In the genomic region with DNA sequence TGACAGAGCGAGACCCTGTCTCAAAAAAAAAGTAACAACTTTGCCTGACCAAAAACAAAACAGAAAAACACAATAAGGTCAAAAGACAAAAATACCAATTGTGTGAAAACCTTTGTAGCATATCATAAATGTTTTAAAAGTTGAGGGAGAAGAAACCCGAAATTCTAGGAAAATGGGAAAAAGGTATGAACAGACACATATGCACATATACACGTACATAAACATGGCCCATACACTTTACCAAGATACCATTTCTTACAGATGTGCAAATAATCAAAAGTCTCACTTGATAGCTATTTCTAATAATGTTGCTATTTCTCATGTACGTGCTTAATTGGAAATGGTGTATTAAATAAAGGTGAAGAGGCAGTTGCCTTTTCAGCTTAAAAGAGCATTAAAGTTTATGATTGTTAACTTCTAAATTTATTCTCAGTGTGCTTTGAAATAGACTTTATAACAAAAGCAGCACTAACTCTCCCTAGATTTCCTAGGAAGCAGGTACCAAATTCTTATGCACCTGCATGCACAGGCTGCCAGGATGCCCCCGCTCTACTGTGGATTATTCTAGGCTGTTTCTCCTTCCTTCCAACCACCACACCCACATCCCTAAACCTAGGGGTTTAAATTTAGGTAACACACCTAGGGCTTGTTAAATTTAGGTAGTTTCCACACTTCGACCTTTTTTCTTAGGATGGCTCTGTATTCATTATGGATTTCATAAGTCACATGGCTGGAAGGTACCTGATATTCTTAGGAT, we compare ENCODE assay signal across 23 cellular contexts.
"Had no signal": no experiment of that assay in that cellular context is flagged by ENCODE, and none has a peak within 500 bp of the region (broad histone marks: within the 10 kb centered on the region; RNA-seq: fewer than 3 reads in every experiment).

No MANE protein-coding gene starts in this region.

- H3K27ac Mint-ChIP-seq: activated CD4-positive, alpha-beta T cell treated with anti-CD3 and anti-CD28 coated beads, Interleukin-2, amount 10 ng/mL, durations not matched to agents 24 days and 14 days; activated T-helper 1 cell treated with anti-CD3 and anti-CD28 coated beads, Interleukin-12 subunit alpha, Interleukin-12 subunit beta, Interleukin-2, Interleukin-4 antibody, amounts not matched to agents 30 ng/mL and 10 ng/mL and 1 ng/mL, durations not matched to agents 14 hours and 24 hours and 36 hours; T-helper 1 cell treated with Interleukin-12 subunit alpha and Interleukin-12 subunit beta and Interleukin-4 antibody, amounts not matched to agents 30 μg/mL and 1 μg/mL, for 36 hours had no signal

- DNase-seq: activated B cell treated with CpG ODN at 0.5 μM for 24 hours; activated CD4-positive, alpha-beta T cell treated with anti-CD3 and anti-CD28 coated beads for 1 hour; activated CD4-positive, alpha-beta T cell treated with anti-CD3 and anti-CD28 coated beads, Interleukin-2, amount 10 ng/mL, durations not matched to agents 24 days and 14 days; activated CD4-positive, alpha-beta T cell treated with anti-CD3 and anti-CD28 coated beads, Interleukin-2, amount 50 U/mL, for 48 hours; activated CD8-positive, alpha-beta memory T cell treated with anti-CD3 and anti-CD28 coated beads, Interleukin-2, amount 10 ng/mL, durations not matched to agents 7 days and 5 days; activated effector memory CD4-positive, alpha-beta T cell treated with anti-CD3 and anti-CD28 coated beads, Interleukin-2, amount 50 U/mL, for 16 hours; activated naive CD4-positive, alpha-beta T cell treated with Interleukin-2 at 50 U/mL for 16 hours; activated T-cell treated with anti-CD3 and anti-CD28 coated beads, Interleukin-2, amount 50 U/mL, for 24 hours; brain microvascular endothelial cell; MM.1S; NCI-H1105; NCI-H1436; NCI-H1694 treated with DMSO at 0.1 percent for 48 hours; NCI-H2029 treated with DMSO at 0.1 percent for 48 hours; NCI-H345; NCI-H510A; NCI-H526 treated with DMSO at 0.1 percent for 48 hours; PC-3; SHP77 treated with DMSO at 0.1 percent for 48 hours had no signal

- H3K27me3 Mint-ChIP-seq: activated B cell treated with CpG ODN at 0.5 μM for 24 hours; activated CD4-positive, alpha-beta T cell treated with anti-CD3 and anti-CD28 coated beads, Interleukin-2, amount 10 ng/mL, durations not matched to agents 24 days and 14 days; activated CD8-positive, alpha-beta memory T cell treated with anti-CD3 and anti-CD28 coated beads, Interleukin-2, amount 10 ng/mL, durations not matched to agents 7 days and 5 days; activated T-cell treated with anti-CD3 and anti-CD28 coated beads, Interleukin-2, amount 50 U/mL, for 24 hours had no signal

- H3K27me3 ChIP-seq: brain microvascular endothelial cell, cardiac muscle cell had no signal

- H3K27ac ChIP-seq: brain microvascular endothelial cell, cardiac muscle cell had no signal

- H3K9me3 Mint-ChIP-seq: activated B cell treated with CpG ODN at 0.5 μM for 24 hours; activated CD4-positive, alpha-beta T cell treated with anti-CD3 and anti-CD28 coated beads, Interleukin-2, amount 10 ng/mL, durations not matched to agents 24 days and 14 days; activated naive CD4-positive, alpha-beta T cell treated with anti-CD3 and anti-CD28 coated beads, Interleukin-2, amount 50 U/mL, for 72 hours; activated T-helper 1 cell treated with anti-CD3 and anti-CD28 coated beads, Interleukin-12 subunit alpha, Interleukin-12 subunit beta, Interleukin-2, Interleukin-4 antibody, amounts not matched to agents 30 ng/mL and 10 ng/mL and 1 ng/mL, durations not matched to agents 14 hours and 24 hours and 36 hours; T-helper 1 cell treated with Interleukin-12 subunit alpha and Interleukin-12 subunit beta and Interleukin-4 antibody, amounts not matched to agents 30 μg/mL and 1 μg/mL, for 36 hours had no signal

- H3K36me3 Mint-ChIP-seq: activated naive CD4-positive, alpha-beta T cell treated with anti-CD3 and anti-CD28 coated beads, Interleukin-2, amount 50 U/mL, for 72 hours had no signal

- H3K36me3 ChIP-seq: brain microvascular endothelial cell, cardiac muscle cell had no signal

- H3K4me3 ChIP-seq: cardiac muscle cell had no signal
